ENCODE assay signal across 7 cellular contexts in genomic region chr10:69409176-69409495, GRCh38. TPM values are rescaled to one million over a fixed set of nuclear protein-coding genes. Genes with fewer than 3 reads are reported as not detected.
DNase-seq lines count a peak whose midpoint lies in the region; ATAC-seq and TF ChIP-seq lines count a peak whose summit lies in the region.

No MANE protein-coding gene starts in this region.

- H3K27ac ChIP-seq in HUES6 (ENCODE audit: low read depth, low read length): no peak overlapping the region
- H3K27ac ChIP-seq in angular gyrus (ENCODE audit: low read depth, low read length): peak overlapping the region; percentile 59
- H3K27ac ChIP-seq in suprapubic skin: peak overlapping the region; percentile 86

- ATAC-seq in GM21528 (IDR thresholded peaks at IDR 0.05; ENCODE audit: low FRiP score, unreplicated experiment) (no peak), GM18870 (IDR thresholded peaks at IDR 0.05; ENCODE audit: unreplicated experiment) (no peak)

- no peak for TF ChIP-seq POLR2A in suprapubic skin (IDR thresholded peaks at IDR 0.05)

- no peak for TF ChIP-seq EP300 in suprapubic skin (IDR thresholded peaks at IDR 0.05)

- H3K4me1 ChIP-seq in HUES6 (ENCODE audit: control insufficient read depth, insufficient read depth, low read length): peaks cover 28% of the 10 kb centered on the region
- H3K4me1 ChIP-seq in suprapubic skin: peaks cover 46% of the 10 kb centered on the region

- DNase-seq in kidney epithelial cell (ENCODE audit: low read depth): no peak
- no peak for DNase-seq in suprapubic skin (ENCODE audit: low spot score in 2 of 2)
- no peak for DNase-seq in SW 1271 (lab: John Stamatoyannopoulos, UW)

- H3K9me3 ChIP-seq in HUES6 (ENCODE audit: control insufficient read depth, insufficient read depth, low read depth, low read length) (no peaks in the 10 kb centered on the region), suprapubic skin (no peaks in the 10 kb centered on the region)

- no peak overlapping the region for H3K9ac ChIP-seq in HUES6 (ENCODE audit: low read length)

- H3K4me3 ChIP-seq in HUES6 (ENCODE audit: low read depth, low read length): peak overlapping the region; percentile 26; the same call in 1 of the 2 replicates
- peak overlapping the region; percentile 29 for H3K4me3 ChIP-seq in kidney epithelial cell (ENCODE audit: low read depth, low read length)
- peak overlapping the region; percentile 49 for H3K4me3 ChIP-seq in suprapubic skin

- 0 out of 2 replicates have a peak, but pooled peaks cover 4% of the 10 kb centered on the region for H3K36me3 ChIP-seq in HUES6 (ENCODE audit: control insufficient read depth, insufficient read depth, low read length)
- no peaks in the 10 kb centered on the region for H3K36me3 ChIP-seq in kidney epithelial cell (ENCODE audit: control insufficient read depth, insufficient read depth, low read length)
- no peaks in the 10 kb centered on the region for H3K36me3 ChIP-seq in suprapubic skin

- no peaks in the 10 kb centered on the region for H3K27me3 ChIP-seq in HUES6 (ENCODE audit: control insufficient read depth, insufficient read depth, low read length)
- H3K27me3 ChIP-seq in kidney epithelial cell (ENCODE audit: control insufficient read depth, insufficient read depth, low read length): no peaks in the 10 kb centered on the region
- no peaks in the 10 kb centered on the region for H3K27me3 ChIP-seq in suprapubic skin

- no peak for TF ChIP-seq CTCF in kidney epithelial cell (IDR thresholded peaks at IDR 0.05; ENCODE audit: insufficient read depth, low read length, poor library complexity, severe bottlenecking)
- no peak for TF ChIP-seq CTCF in suprapubic skin (IDR thresholded peaks at IDR 0.05)

- WGBS in suprapubic skin: 4% methylated on average over 7 of the region's 7 CpGs

RNA-seq across cellular contexts. Expression of gene TACR2, which starts 7.6 kb away (rescaled TPM):
- total RNA-seq in kidney epithelial cell (0.27 TPM in 1 of 2 replicates, not detected in the other), suprapubic skin (1 to 10 TPM in 1 of 4 donors, under 1 TPM in 3; 0.25 to 1.2 (median 0.63) TPM)

RNA-seq across cellular contexts. Expression of gene TSPAN15, which starts 42.1 kb away (rescaled TPM):
- total RNA-seq in kidney epithelial cell: 19.4 and 22.4 TPM in 2 replicates
- total RNA-seq in suprapubic skin: 10 to 100 TPM in 2 of 4 donors, 1 to 10 TPM in 2; 4.0 to 18.1 (median 11.7) TPM
